13 cellular contexts compared by ENCODE assay signal in the genomic region with DNA sequence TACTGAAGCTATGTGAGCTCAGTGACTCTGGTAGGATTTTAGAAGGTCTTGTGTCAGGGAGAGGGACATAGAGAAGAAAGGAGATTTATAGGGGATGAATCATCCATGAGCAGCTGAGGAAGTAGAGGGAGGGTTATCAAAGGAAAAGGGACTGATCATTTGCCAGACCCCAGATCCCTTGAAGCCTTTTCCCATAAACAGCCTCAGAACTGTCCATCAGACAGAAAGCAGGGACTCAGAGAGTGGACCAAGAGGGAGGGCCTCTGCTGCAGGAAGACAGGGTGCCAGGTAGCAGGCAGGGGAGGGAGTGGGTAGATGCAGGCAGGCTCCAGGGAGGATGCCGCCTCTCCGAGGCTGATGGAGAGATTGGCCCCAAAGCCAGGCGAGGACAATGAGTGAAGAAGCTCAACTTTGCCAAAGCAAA.
DNase-seq lines count a peak whose midpoint lies in the region; ATAC-seq, FAIRE-seq and TF ChIP-seq lines count a peak whose summit lies in the region.
"Had no signal": no experiment of that assay in that cellular context is flagged by ENCODE, and none has a peak within 500 bp of the region (broad histone marks: within the 10 kb centered on the region; RNA-seq: fewer than 3 reads in every experiment).

No MANE protein-coding gene starts in this region.

- DNase-seq in HTR-8/SVneo (ENCODE audit: insufficient read length, low spot score), result peak; percentile 78
- no peak for DNase-seq in esophagus muscularis mucosa (ENCODE audit: extremely low spot score)
- DNase-seq in mucosa of descending colon, result no peak
- no peak for DNase-seq in type B pancreatic cell (ENCODE audit: extremely low spot score, unreplicated experiment)
- no peak for DNase-seq in stimulated activated CD8-positive, alpha-beta memory T cell treated with anti-CD3 and anti-CD28 coated beads, Interleukin-4, amount 100 ng/mL, for 48 hours
- DNase-seq in NCI-H748 (lab: John Stamatoyannopoulos, UW; ENCODE audit: unreplicated experiment), result no peak
- no peak for DNase-seq in NCI-H82 treated with DMSO at 0.1 percent for 48 hours (lab: John Stamatoyannopoulos, UW; ENCODE audit: unreplicated experiment)
- DNase-seq: activated CD4-positive, CD25-positive, alpha-beta regulatory T cell; effector CD4-positive, alpha-beta T cell; NCI-H2029; testis had no signal

- no peaks in the 10 kb centered on the region for H3K27me3 Mint-ChIP-seq in type B pancreatic cell

- peaks cover 43% of the 10 kb centered on the region for H3K4me1 Mint-ChIP-seq in type B pancreatic cell (ENCODE audit: unreplicated experiment)

- peak overlapping the region; percentile 23 for H3K27ac Mint-ChIP-seq in type B pancreatic cell
- H3K27ac Mint-ChIP-seq: IgD-negative memory B cell had no signal

- peak; percentile 19 for TF ChIP-seq EP300 in esophagus muscularis mucosa (IDR thresholded peaks at IDR 0.05)

- H3K36me3 Mint-ChIP-seq in type B pancreatic cell, result peaks cover 15% of the 10 kb centered on the region

- H3K4me1 ChIP-seq in esophagus muscularis mucosa (peaks cover 37 to 99% (median 93%) of the 10 kb centered on the region in 4 donors), mucosa of descending colon (ENCODE audit: low read depth) (no peaks in the 10 kb centered on the region)

- FAIRE-seq in HTR-8/SVneo (lab: Jason Lieb, UNC), result peak; percentile 23

- TF ChIP-seq POLR2A in esophagus muscularis mucosa (IDR thresholded peaks at IDR 0.05; ENCODE audit: low read depth), result no peak

- no peaks in the 10 kb centered on the region for H3K9me3 ChIP-seq in esophagus muscularis mucosa
- no peaks in the 10 kb centered on the region for H3K9me3 ChIP-seq in mucosa of descending colon
- H3K9me3 ChIP-seq: testis had no signal

- no peak overlapping the region for H3K4me3 ChIP-seq in esophagus muscularis mucosa
- no peak overlapping the region for H3K4me3 ChIP-seq in mucosa of descending colon
- H3K4me3 ChIP-seq: testis had no signal

- H3K27ac ChIP-seq in esophagus muscularis mucosa (replicated peaks in 1 of 4), result peak overlapping the region; percentile 56 to 79 (median 70)
- H3K27ac ChIP-seq: testis had no signal

- ATAC-seq in mucosa of descending colon, result peak; percentile 8
- no peak for ATAC-seq in GM19463 (IDR thresholded peaks at IDR 0.05; ENCODE audit: unreplicated experiment)

- no peaks in the 10 kb centered on the region for H3K9me3 Mint-ChIP-seq in type B pancreatic cell

- H3K27me3 ChIP-seq in esophagus muscularis mucosa, result no peaks in the 10 kb centered on the region
- H3K27me3 ChIP-seq: testis had no signal

- H3K36me3 ChIP-seq in esophagus muscularis mucosa, result peaks cover 79 to 100% (median 99%) of the 10 kb centered on the region in 4 donors
- no peaks in the 10 kb centered on the region for H3K36me3 ChIP-seq in mucosa of descending colon (ENCODE audit: low read depth)

- TF ChIP-seq CTCF in esophagus muscularis mucosa (IDR thresholded peaks at IDR 0.05) (no peak), mucosa of descending colon (IDR thresholded peaks at IDR 0.05) (no peak), type B pancreatic cell (conservative IDR thresholded peaks at IDR 0.05) (no peak)

- intact Hi-C loops in esophagus muscularis mucosa (cut with DNase I) (no loop called here), mucosa of descending colon (cut with DNase I, micrococcal nuclease) (no loop called here)

- no peak overlapping the region for H3K4me3 Mint-ChIP-seq in type B pancreatic cell
- H3K4me3 Mint-ChIP-seq: IgD-negative memory B cell had no signal

- WGBS in esophagus muscularis mucosa, result 49% methylated on average over 3 of the region's 3 CpGs
